1 cellular context compared by ENCODE assay signal in the genomic region with DNA sequence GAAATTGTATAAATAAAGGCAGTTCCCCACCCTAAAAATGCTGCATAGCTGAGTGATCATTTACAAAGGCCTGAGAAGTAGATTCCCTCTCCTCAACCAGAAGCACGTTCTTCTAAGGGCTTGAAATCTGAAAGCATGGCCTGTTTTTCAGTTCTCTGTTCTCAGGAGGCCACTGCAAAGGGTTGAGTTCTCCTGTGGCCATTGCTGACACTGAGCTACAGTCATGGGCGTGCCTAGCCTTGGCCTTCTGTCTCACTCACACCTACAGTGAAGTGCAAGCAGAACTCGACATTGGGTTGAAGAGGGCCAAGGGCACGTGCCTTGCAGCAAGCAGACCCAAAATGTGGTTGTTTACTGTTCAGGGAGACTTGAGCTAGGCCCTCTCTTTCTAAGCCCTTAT.
TF ChIP-seq lines count a peak whose summit lies in the region.

No MANE protein-coding gene starts in this region.

TF ChIP-seq in GM23338, 12 proteins besides CTCF, POLR2A, EP300 and RAD21 (continued from another document):
- TF ChIP-seq, protein P1, sequence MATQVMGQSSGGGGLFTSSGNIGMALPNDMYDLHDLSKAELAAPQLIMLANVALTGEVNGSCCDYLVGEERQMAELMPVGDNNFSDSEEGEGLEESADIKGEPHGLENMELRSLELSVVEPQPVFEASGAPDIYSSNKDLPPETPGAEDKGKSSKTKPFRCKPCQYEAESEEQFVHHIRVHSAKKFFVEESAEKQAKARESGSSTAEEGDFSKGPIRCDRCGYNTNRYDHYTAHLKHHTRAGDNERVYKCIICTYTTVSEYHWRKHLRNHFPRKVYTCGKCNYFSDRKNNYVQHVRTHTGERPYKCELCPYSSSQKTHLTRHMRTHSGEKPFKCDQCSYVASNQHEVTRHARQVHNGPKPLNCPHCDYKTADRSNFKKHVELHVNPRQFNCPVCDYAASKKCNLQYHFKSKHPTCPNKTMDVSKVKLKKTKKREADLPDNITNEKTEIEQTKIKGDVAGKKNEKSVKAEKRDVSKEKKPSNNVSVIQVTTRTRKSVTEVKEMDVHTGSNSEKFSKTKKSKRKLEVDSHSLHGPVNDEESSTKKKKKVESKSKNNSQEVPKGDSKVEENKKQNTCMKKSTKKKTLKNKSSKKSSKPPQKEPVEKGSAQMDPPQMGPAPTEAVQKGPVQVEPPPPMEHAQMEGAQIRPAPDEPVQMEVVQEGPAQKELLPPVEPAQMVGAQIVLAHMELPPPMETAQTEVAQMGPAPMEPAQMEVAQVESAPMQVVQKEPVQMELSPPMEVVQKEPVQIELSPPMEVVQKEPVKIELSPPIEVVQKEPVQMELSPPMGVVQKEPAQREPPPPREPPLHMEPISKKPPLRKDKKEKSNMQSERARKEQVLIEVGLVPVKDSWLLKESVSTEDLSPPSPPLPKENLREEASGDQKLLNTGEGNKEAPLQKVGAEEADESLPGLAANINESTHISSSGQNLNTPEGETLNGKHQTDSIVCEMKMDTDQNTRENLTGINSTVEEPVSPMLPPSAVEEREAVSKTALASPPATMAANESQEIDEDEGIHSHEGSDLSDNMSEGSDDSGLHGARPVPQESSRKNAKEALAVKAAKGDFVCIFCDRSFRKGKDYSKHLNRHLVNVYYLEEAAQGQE (IDR thresholded peaks at IDR 0.05; ENCODE audit: unreplicated experiment) = no peak
- no peak for TF ChIP-seq ZNF331 (CRISPR knock-in tag; IDR thresholded peaks at IDR 0.05; ENCODE audit: low read depth)
- TF ChIP-seq EZH2phosphoT487 (IDR thresholded peaks at IDR 0.05; ENCODE audit: unreplicated experiment) = no peak
